In the genomic region with DNA sequence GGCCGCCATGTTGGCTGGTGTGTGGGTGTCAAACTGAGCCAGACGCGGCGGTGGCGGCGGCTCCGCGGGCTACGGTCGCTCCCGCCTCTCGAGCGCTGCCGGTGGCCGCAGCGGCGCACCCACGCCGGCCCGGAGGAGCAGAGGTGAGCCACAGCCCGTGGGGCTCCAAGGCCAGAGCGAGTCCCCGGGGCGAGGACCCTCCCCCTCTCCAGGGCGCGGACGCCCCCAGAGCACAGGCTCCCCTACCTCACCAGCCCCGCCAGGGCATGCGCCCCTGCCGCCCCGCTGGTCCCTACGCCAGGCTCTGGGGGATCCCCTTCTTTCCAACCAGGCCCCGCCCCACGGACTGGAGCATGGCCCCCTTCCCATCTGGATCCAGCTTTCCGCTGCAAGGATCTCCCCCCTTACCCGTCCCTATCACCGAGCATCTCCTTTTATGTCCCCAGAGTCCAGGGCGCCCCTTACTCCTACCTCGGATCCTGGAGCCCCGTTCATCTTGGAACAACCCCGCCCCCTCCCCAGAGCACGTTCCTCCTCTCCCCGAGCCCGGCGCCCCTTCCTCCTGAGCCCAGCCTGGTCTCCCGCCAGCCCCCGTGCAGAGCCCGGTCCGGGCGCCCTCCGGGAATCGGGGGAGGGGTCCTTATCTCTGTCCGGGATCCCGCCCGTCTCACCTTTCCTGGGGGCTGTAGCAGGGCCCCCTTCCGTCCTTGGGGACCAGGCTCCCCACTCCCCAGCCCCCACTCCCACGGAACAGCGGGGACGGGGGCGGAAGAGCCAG, we compare ENCODE assay signal across 1 cellular context.
TF ChIP-seq lines count a peak whose summit lies in the region.

No MANE protein-coding gene starts in this region.

TF ChIP-seq in endothelial cell of umbilical vein, 7 proteins besides CTCF, POLR2A, EP300 and RAD21:
- TF ChIP-seq EZH2 (IDR thresholded peaks at IDR 0.05; ENCODE audit: borderline replicate concordance, low read depth, low read length, severe bottlenecking) = no peak
- peak; percentile 55 for TF ChIP-seq POLR2AphosphoS5 (IDR thresholded peaks at IDR 0.05; ENCODE audit: insufficient read depth, low read depth, low read length)
